8 cellular contexts compared by ENCODE assay signal in the genomic region with DNA sequence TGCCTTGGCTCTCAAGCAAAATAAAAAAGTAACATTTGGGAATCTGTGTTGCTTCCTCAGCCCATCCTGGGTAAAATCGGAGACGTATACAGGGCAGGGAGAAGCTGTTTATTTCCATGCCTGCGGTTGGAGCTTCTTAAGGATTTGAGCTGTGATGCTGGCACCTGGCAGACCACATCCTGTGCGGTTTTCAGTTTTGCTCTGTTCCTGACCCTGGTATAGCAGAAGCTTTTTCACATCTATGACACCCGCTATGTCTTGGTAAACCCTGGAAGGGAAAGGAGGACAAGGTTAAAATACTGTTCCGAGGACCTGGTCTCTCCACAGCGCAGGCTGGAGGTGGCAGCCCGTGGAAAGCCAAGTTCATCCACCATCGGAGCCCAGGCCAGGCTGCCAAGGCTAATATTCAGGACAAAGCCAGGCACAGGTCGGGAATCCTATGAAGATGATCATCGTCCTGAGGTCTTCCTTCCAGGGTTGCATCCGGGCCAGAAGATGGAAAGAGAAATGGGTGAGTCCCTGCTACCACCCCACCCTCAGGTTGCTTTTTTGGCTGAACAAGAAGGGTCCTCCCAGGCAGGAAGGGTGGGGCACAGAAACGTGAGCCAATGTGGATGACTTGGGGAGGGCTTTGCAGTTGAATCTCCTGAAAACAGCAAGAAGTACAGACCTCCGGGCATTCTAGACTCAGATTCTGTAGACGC. TPM values are rescaled to one million over a fixed set of nuclear protein-coding genes. Genes with fewer than 3 reads are reported as not detected.
"Had no signal": no experiment of that assay in that cellular context is flagged by ENCODE, and none has a peak within 500 bp of the region (broad histone marks: within the 10 kb centered on the region; RNA-seq: fewer than 3 reads in every experiment).

No MANE protein-coding gene starts in this region.

RNA-seq across cellular contexts. Expression of gene LAIR2, which starts 4.7 kb away (rescaled TPM):
- total RNA-seq: breast epithelium, esophagus muscularis mucosa, fibroblast of villous mesenchyme, lower leg skin, myocyte, skeletal muscle tissue, subcutaneous adipose tissue had no signal
- polyA plus RNA-seq: aorta had no signal
